14 cellular contexts compared by ENCODE assay signal in the genomic region with DNA sequence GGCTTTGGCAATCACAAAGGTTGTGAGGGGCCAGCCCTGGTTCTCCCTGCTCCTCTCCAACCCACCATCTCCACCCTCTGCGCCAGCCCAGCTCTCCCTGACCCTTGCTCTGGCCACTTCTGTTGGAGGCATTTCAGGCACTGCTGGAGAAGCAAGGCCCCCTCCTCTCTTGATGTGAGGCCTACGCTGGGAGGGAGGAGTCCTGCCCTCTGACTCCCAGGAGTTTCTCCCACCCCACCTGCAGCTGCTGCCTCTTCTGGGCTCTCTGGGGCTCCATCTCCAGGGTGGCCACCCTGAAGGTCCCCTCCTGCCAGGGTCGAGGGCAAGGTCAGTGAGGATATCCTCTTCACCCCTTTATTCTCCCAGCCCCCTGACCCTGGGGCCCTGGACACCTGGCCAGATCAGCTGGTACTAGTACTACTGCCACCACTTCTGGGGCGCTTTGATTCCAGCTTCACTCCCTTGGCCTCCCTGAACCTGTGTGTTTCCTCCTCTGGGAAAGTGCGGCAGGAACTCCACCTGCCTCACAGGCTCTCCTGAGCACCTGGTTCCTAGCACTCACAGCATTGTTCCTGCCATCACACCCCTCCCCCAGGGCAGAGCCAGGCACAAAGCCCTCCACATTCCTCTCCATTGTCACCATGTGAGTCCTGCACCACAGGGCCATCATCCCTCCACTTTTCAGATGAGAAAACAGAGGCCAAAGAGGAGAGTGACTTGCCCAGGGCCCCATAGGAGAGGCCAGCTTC. TPM values are rescaled to one million over a fixed set of nuclear protein-coding genes. Genes with fewer than 3 reads are reported as not detected.
DNase-seq lines count a peak whose midpoint lies in the region; ATAC-seq lines count a peak whose summit lies in the region.
"Had no signal": no experiment of that assay in that cellular context is flagged by ENCODE, and none has a peak within 500 bp of the region (broad histone marks: within the 10 kb centered on the region; RNA-seq: fewer than 3 reads in every experiment).

No MANE protein-coding gene starts in this region.

- CTCF ChIA-PET in activated CD8-positive, alpha-beta T cell treated with anti-CD3 and anti-CD28 coated beads, Interleukin-2, amount 10 ng/mL, durations not matched to agents 7 days and 5 days (lab: Charles Lee) = interaction anchor here (0.8 to 4.5 kb wide), 14 partner anchors 10 to 531 kb away, joined by 3 to 41 read pairs (median 8); partner anchors contain the start of gene TDRD7

- peaks cover 29% of the 10 kb centered on the region for H3K27me3 Mint-ChIP-seq in activated CD8-positive, alpha-beta T cell treated with anti-CD3 and anti-CD28 coated beads, Interleukin-2, amount 10 ng/mL, durations not matched to agents 7 days and 5 days (ENCODE audit: low read depth)

- H3K4me3 Mint-ChIP-seq in activated CD8-positive, alpha-beta T cell treated with anti-CD3 and anti-CD28 coated beads, Interleukin-2, amount 10 ng/mL, durations not matched to agents 7 days and 5 days = no peak overlapping the region

- POLR2A ChIA-PET in activated CD8-positive, alpha-beta T cell treated with anti-CD3 and anti-CD28 coated beads, Interleukin-2, amount 10 ng/mL, durations not matched to agents 7 days and 5 days (lab: Charles Lee) = interaction anchor here (0.6 kb wide), 1 partner anchor 93 kb away, joined by 3 read pairs; no protein-coding TSS in a partner anchor

- H3K27ac Mint-ChIP-seq in activated CD8-positive, alpha-beta T cell treated with anti-CD3 and anti-CD28 coated beads, Interleukin-2, amount 10 ng/mL, durations not matched to agents 7 days and 5 days = no peak overlapping the region

- DNase-seq in COLO668 (lab: John Stamatoyannopoulos, UW; ENCODE audit: unreplicated experiment) (peak; percentile 77), ELF-1 (ENCODE audit: low read depth, low spot score) (peak; percentile 68), NCI-H69 (lab: John Stamatoyannopoulos, UW) (peak; percentile 37), islet precursor cell (peak; percentile 48), NCI-H1930 (lab: John Stamatoyannopoulos, UW) (no peak), OCI-M1 (lab: John Stamatoyannopoulos, UW) (no peak)
- DNase-seq in activated CD8-positive, alpha-beta T cell treated with anti-CD3 and anti-CD28 coated beads, Interleukin-2, amount 10 ng/mL, durations not matched to agents 7 days and 5 days = no peak
- DNase-seq: activated CD4-positive, alpha-beta T cell treated with anti-CD3 and anti-CD28 coated beads for 4 hours; activated CD8-positive, alpha-beta memory T cell treated with anti-CD3 and anti-CD28 coated beads, Interleukin-2, amount 50 U/mL, for 4 hours; activated gamma-delta T cell treated with Interleukin-2 at 50 U/mL for 16 hours; foreskin keratinocyte; SK-N-SH; stimulated activated naive CD4-positive, alpha-beta T cell; transverse colon had no signal

- ATAC-seq in activated CD8-positive, alpha-beta T cell treated with anti-CD3 and anti-CD28 coated beads, Interleukin-2, amount 10 ng/mL, durations not matched to agents 7 days and 5 days = no peak

- no peaks in the 10 kb centered on the region for H3K9me3 Mint-ChIP-seq in activated CD8-positive, alpha-beta T cell treated with anti-CD3 and anti-CD28 coated beads, Interleukin-2, amount 10 ng/mL, durations not matched to agents 7 days and 5 days (ENCODE audit: insufficient read depth)

- H3K36me3 Mint-ChIP-seq in activated CD8-positive, alpha-beta T cell treated with anti-CD3 and anti-CD28 coated beads, Interleukin-2, amount 10 ng/mL, durations not matched to agents 7 days and 5 days (ENCODE audit: low read depth) = no peaks in the 10 kb centered on the region

- H3K4me1 Mint-ChIP-seq in activated CD8-positive, alpha-beta T cell treated with anti-CD3 and anti-CD28 coated beads, Interleukin-2, amount 10 ng/mL, durations not matched to agents 7 days and 5 days (ENCODE audit: low read depth) = peaks cover 21% of the 10 kb centered on the region

RNA-seq across cellular contexts. Expression of gene TDRD7, which starts 23.8 kb away (rescaled TPM):
- 1 to 10 TPM; 9.3 to 9.6 TPM for total RNA-seq in activated CD8-positive, alpha-beta T cell treated with anti-CD3 and anti-CD28 coated beads, Interleukin-2, amount 10 ng/mL, durations not matched to agents 7 days and 5 days

Comparison
In these comparisons a context has a peak if more than half of its experiments do, and no peak if none do; other contexts are left out.
1. DNase-seq: peak in COLO668 (single experiment), ELF-1 (single experiment), NCI-H69 (single experiment) and islet precursor cell (single experiment); none in NCI-H1930 (0 of 2), activated CD8-positive, alpha-beta T cell treated with anti-CD3 and anti-CD28 coated beads, Interleukin-2, amount 10 ng/mL, durations not matched to agents 7 days and 5 days (single experiment) and OCI-M1 (single experiment).